ENCODE assay signal across 1 cellular context in the genomic region with DNA sequence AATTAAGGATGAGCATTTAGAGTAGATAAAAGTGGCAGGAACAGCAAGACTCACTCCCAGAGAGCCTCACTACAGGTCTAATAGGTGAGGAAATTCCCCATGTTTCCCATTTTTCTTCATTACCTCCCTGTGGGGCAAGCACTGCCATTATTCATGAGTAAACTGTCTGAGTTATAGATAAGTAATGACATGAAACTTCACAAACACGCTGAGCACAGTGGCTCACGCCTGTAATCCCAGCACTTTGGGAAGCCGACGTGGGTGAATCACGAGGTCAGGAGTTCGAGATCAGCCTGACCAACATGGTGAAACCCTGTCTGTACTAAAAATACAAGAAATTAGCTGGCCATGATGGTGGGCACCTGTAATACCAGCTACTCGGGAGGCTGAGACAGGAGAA. TPM values are rescaled to one million over a fixed set of nuclear protein-coding genes. Genes with fewer than 3 reads are reported as not detected.
"Had no signal": no experiment of that assay in that cellular context is flagged by ENCODE, and none has a peak within 500 bp of the region (broad histone marks: within the 10 kb centered on the region; RNA-seq: fewer than 3 reads in every experiment).

No MANE protein-coding gene starts in this region.

RNA-seq across cellular contexts. Expression of gene PDGFRA, which starts 7.2 kb away (rescaled TPM):
- total RNA-seq: activated CD8-positive, alpha-beta memory T cell treated with anti-CD3 and anti-CD28 coated beads, Interleukin-2, amount 10 ng/mL, durations not matched to agents 7 days and 5 days had no signal
